In genomic region chrX:22758807-22759481, GRCh38 we compare ENCODE assay signal across 19 cellular contexts.
A peak's percentile ranks its signal among the peaks of the same experiment; 100 is the strongest.
DNase-seq lines count a peak whose midpoint lies in the region; ATAC-seq, FAIRE-seq and TF ChIP-seq lines count a peak whose summit lies in the region.
"Had no signal": no experiment of that assay in that cellular context is flagged by ENCODE, and none has a peak within 500 bp of the region (broad histone marks: within the 10 kb centered on the region; RNA-seq: fewer than 3 reads in every experiment).

No MANE protein-coding gene starts in this region.

- intact Hi-C loops in GM12878 (cut with micrococcal nuclease; ENCODE audit: unreplicated experiment): no loop called here
- intact Hi-C loops in dorsolateral prefrontal cortex (cut with DNase I): no loop called here
- intact Hi-C loops in Right ventricle myocardium inferior (cut with DNase I): no loop called here

- H3K36me3 Mint-ChIP-seq in T-helper 17 cell (ENCODE audit: low read depth): peaks cover 2% of the 10 kb centered on the region
- H3K36me3 Mint-ChIP-seq: CD4-positive, CD25-positive, alpha-beta regulatory T cell; memory B cell had no signal

- SMC1A ChIA-PET in GM12878 (lab: Charles Lee; ENCODE audit: uncharacterized antibody, unreplicated experiment): no interaction called here

- TF ChIP-seq CTCF in GM12878 (IDR thresholded peaks at IDR 0.05 in 2 of 3, conservative IDR thresholded peaks at IDR 0.05 in 1 of 3; ENCODE audit: control insufficient read depth in 2 of 3, extremely low read depth in 1 of 3, insufficient read depth in 1 of 3, low read depth in 3 of 3, low read length in 3 of 3) (no peak), dorsolateral prefrontal cortex (IDR thresholded peaks at IDR 0.05 in 54 of 56, conservative IDR thresholded peaks at IDR 0.05 in 2 of 56; ENCODE audit: low read depth in 1 of 56, partially characterized antibody in 56 of 56) (no peak)

- no peaks in the 10 kb centered on the region for H3K27me3 ChIP-seq in GM12878 (replicated peaks in 1 of 2; ENCODE audit: control insufficient read depth in 2 of 2, insufficient read depth in 2 of 2, low read length in 1 of 2)
- H3K27me3 ChIP-seq in dorsolateral prefrontal cortex: peaks cover 0 to 48% (median 7%) of the 10 kb centered on the region in 45 donors
- H3K27me3 ChIP-seq: neutrophil had no signal

- H4K20me1 ChIP-seq in GM12878 (ENCODE audit: control insufficient read depth, insufficient read depth): no peaks in the 10 kb centered on the region

- no peaks in the 10 kb centered on the region for H3K9me3 ChIP-seq in GM12878 (replicated peaks; ENCODE audit: control insufficient read depth, insufficient read depth, low read length)
- no peaks in the 10 kb centered on the region for H3K9me3 ChIP-seq in T-helper 17 cell (ENCODE audit: control insufficient read depth, low read length, poor library complexity, severe bottlenecking)
- H3K9me3 ChIP-seq: neutrophil had no signal

- no peaks in the 10 kb centered on the region for H3K4me1 Mint-ChIP-seq in T-helper 17 cell
- H3K4me1 Mint-ChIP-seq: CD4-positive, CD25-positive, alpha-beta regulatory T cell; memory B cell had no signal

- TF ChIP-seq POLR2A in GM12878 (IDR thresholded peaks at IDR 0.05; ENCODE audit: low read depth, low read length): no peak

- no peak for TF ChIP-seq RAD21 in GM12878 (IDR thresholded peaks at IDR 0.05; ENCODE audit: insufficient read depth, low read depth, low read length)

- CTCF ChIA-PET in GM12878 (lab: Yijun Ruan, JAX): interaction anchor here (3.4 kb wide), 1 partner anchor 11 kb away, joined by 19 read pairs; no protein-coding TSS in a partner anchor

- no peak for FAIRE-seq in GM12878 (lab: Jason Lieb, UNC)
- FAIRE-seq: GM18507, HepG2 had no signal

- H3K36me3 ChIP-seq in GM12878 (ENCODE audit: control insufficient read depth in 2 of 2, insufficient read depth in 2 of 2, low read length in 1 of 2): no peaks in the 10 kb centered on the region
- H3K36me3 ChIP-seq: neutrophil had no signal

- H3K9ac ChIP-seq in GM12878 (ENCODE audit: control insufficient read depth, insufficient read depth, low read length): no peak overlapping the region

- POLR2A ChIA-PET in GM12878 (lab: Charles Lee): no interaction called here

- H3K27ac ChIP-seq in GM12878 (ENCODE audit: control insufficient read depth, insufficient read depth): no peak overlapping the region
- no peak overlapping the region for H3K27ac ChIP-seq in dorsolateral prefrontal cortex
- H3K27ac ChIP-seq: neutrophil, skin epidermis had no signal

- H3K27me3 Mint-ChIP-seq in T-helper 17 cell: no peaks in the 10 kb centered on the region
- H3K27me3 Mint-ChIP-seq: CD4-positive, CD25-positive, alpha-beta regulatory T cell had no signal

- peak in 1 of 2 experiments; percentile 63; a peak in 2 of 4 replicates for TF ChIP-seq EP300 in GM12878 (IDR thresholded peaks at IDR 0.05; ENCODE audit: borderline replicate concordance in 1 of 2, control insufficient read depth in 1 of 2, low read depth in 2 of 2, low read length in 2 of 2)

- in situ Hi-C loops in GM12878 (cut with MboI): no loop called here

- RAD21 ChIA-PET in GM12878 (lab: Charles Lee; ENCODE audit: unreplicated experiment): interaction anchor here (0.5 kb wide), 1 partner anchor 1295 kb away, joined by 3 read pairs; no protein-coding TSS in a partner anchor

- H3K4me2 ChIP-seq in GM12878 (ENCODE audit: control insufficient read depth, insufficient read depth): no peak overlapping the region; the same call in 1 of the 2 replicates

- H3K79me2 ChIP-seq in GM12878 (ENCODE audit: control insufficient read depth, insufficient read depth, low read length): no peaks in the 10 kb centered on the region

- WGBS in GM12878 (ENCODE audit: insufficient coverage, insufficient replicate concordance, low lambda C conversion rate, missing lambda C conversion rate): 23% methylated on average over 6 of the region's 6 CpGs

- H3K4me3 Mint-ChIP-seq in T-helper 17 cell: no peak overlapping the region
- H3K4me3 Mint-ChIP-seq: CD4-positive, CD25-positive, alpha-beta regulatory T cell; memory B cell; T-helper 2 cell treated with Interferon-gamma antibody and Interleukin-4, amounts not matched to agents 5 μg/mL and 100 μg/mL, for 36 hours had no signal

- ATAC-seq in GM19023 (IDR thresholded peaks at IDR 0.05; ENCODE audit: unreplicated experiment) (peak; percentile 50), GM21786 (IDR thresholded peaks at IDR 0.05; ENCODE audit: unreplicated experiment) (peak; percentile 87), HG03103 (IDR thresholded peaks at IDR 0.05; ENCODE audit: low read depth, unreplicated experiment) (peak; percentile 86), GM12878 (peak; percentile 93), T-helper 17 cell (no peak), Right ventricle myocardium inferior (no peak)
- ATAC-seq: HepG2 had no signal

- H2AFZ ChIP-seq in GM12878 (ENCODE audit: control insufficient read depth, low read depth, low read length): no peak overlapping the region

- DNase-seq in GM12878 (ENCODE audit: low read depth, low spot score): no peak
- no peak for DNase-seq in dorsolateral prefrontal cortex
- DNase-seq in T-helper 17 cell: no peak
- DNase-seq in Right ventricle myocardium inferior (ENCODE audit: missing footprints): no peak
- DNase-seq: activated CD4-positive, alpha-beta T cell treated with anti-CD3 and anti-CD28 coated beads, Interleukin-2, amount 50 U/mL, for 1 hour; activated gamma-delta T cell; CD4-positive, CD25-positive, alpha-beta regulatory T cell; HCEC 1CT; NCI-H1092; NCI-H524 had no signal

- no peaks in the 10 kb centered on the region for H3K4me1 ChIP-seq in GM12878 (ENCODE audit: control insufficient read depth, insufficient read depth, low read length)

- no peak overlapping the region for H3K4me3 ChIP-seq in GM12878
- H3K4me3 ChIP-seq in dorsolateral prefrontal cortex: no peak overlapping the region
- H3K4me3 ChIP-seq: skin epidermis had no signal

- BruUV-seq in GM12878 (replicated peaks; lab: Mats Ljungman, UMichigan): no TSS peak

- H3K27ac Mint-ChIP-seq in T-helper 17 cell: no peak overlapping the region
- H3K27ac Mint-ChIP-seq: CD4-positive, CD25-positive, alpha-beta regulatory T cell; memory B cell; T-helper 2 cell treated with Interferon-gamma antibody and Interleukin-4, amounts not matched to agents 5 μg/mL and 100 μg/mL, for 36 hours had no signal

TF ChIP-seq in GM12878, 131 proteins besides CTCF, POLR2A, EP300 and RAD21 (continues in another document):
- no peak for TF ChIP-seq SIX5 (IDR thresholded peaks at IDR 0.05; ENCODE audit: low read depth, low read length, severe bottlenecking)
- peak; percentile 37; the same call in 1 of the 2 replicates for TF ChIP-seq RUNX3 (IDR thresholded peaks at IDR 0.05; ENCODE audit: low read length)
- TF ChIP-seq FOXM1 (IDR thresholded peaks at IDR 0.05; ENCODE audit: low read depth, low read length): no peak
- TF ChIP-seq PML (IDR thresholded peaks at IDR 0.05; ENCODE audit: low read length): no peak
- TF ChIP-seq ELK1 (IDR thresholded peaks at IDR 0.05; ENCODE audit: low read depth, low read length): no peak
- TF ChIP-seq RFX5 (IDR thresholded peaks at IDR 0.05; ENCODE audit: low read depth, low read length): no peak
- no peak for TF ChIP-seq TAF1 (IDR thresholded peaks at IDR 0.05; ENCODE audit: borderline replicate concordance, low read depth, low read length)
- no peak for TF ChIP-seq CREM (IDR thresholded peaks at IDR 0.05; ENCODE audit: low read depth)
- TF ChIP-seq HDAC2 (IDR thresholded peaks at IDR 0.05): no peak
- no peak for TF ChIP-seq RBBP5 (conservative IDR thresholded peaks at IDR 0.05)
- TF ChIP-seq RCOR1 (conservative IDR thresholded peaks at IDR 0.05; ENCODE audit: low read depth, low read length): no peak
- TF ChIP-seq NFXL1 (IDR thresholded peaks at IDR 0.05; ENCODE audit: borderline replicate concordance): no peak
- TF ChIP-seq NRF1 (conservative IDR thresholded peaks at IDR 0.05; ENCODE audit: low read depth, low read length): no peak
- TF ChIP-seq HSF1 (IDR thresholded peaks at IDR 0.05; ENCODE audit: low read depth, low read length): no peak
- no peak for TF ChIP-seq SUPT20H (IDR thresholded peaks at IDR 0.05; ENCODE audit: borderline replicate concordance, control insufficient read depth, low read depth, low read length)
- TF ChIP-seq MEF2A (IDR thresholded peaks at IDR 0.05; ENCODE audit: insufficient read depth, low read depth, low read length): no peak
- TF ChIP-seq YY1 (IDR thresholded peaks at IDR 0.05; ENCODE audit: low read depth, low read length): no peak
- no peak for TF ChIP-seq PBX3 (IDR thresholded peaks at IDR 0.05; ENCODE audit: insufficient replicate concordance, low read depth, low read length)
- TF ChIP-seq IRF4 (IDR thresholded peaks at IDR 0.05; ENCODE audit: low read depth, low read length): no peak

Comparison
In these comparisons a context has a peak if more than half of its experiments do, and no peak if none do; other contexts are left out.
1. ATAC-seq: peak in GM19023 (single experiment), GM21786 (single experiment), HG03103 (single experiment) and GM12878 (single experiment); none in T-helper 17 cell (single experiment) and Right ventricle myocardium inferior (single experiment).